Comparison of ENCODE assay signal across 1 cellular context in genomic region chr9:104915739-104916138, GRCh38.
TF ChIP-seq lines count a peak whose summit lies in the region.

No MANE protein-coding gene starts in this region.

TF ChIP-seq in WTC11, 78 proteins besides CTCF, POLR2A, EP300 and RAD21 (continued from another document):
- TF ChIP-seq, protein P1, sequence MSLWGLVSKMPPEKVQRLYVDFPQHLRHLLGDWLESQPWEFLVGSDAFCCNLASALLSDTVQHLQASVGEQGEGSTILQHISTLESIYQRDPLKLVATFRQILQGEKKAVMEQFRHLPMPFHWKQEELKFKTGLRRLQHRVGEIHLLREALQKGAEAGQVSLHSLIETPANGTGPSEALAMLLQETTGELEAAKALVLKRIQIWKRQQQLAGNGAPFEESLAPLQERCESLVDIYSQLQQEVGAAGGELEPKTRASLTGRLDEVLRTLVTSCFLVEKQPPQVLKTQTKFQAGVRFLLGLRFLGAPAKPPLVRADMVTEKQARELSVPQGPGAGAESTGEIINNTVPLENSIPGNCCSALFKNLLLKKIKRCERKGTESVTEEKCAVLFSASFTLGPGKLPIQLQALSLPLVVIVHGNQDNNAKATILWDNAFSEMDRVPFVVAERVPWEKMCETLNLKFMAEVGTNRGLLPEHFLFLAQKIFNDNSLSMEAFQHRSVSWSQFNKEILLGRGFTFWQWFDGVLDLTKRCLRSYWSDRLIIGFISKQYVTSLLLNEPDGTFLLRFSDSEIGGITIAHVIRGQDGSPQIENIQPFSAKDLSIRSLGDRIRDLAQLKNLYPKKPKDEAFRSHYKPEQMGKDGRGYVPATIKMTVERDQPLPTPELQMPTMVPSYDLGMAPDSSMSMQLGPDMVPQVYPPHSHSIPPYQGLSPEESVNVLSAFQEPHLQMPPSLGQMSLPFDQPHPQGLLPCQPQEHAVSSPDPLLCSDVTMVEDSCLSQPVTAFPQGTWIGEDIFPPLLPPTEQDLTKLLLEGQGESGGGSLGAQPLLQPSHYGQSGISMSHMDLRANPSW (CRISPR knock-in tag; conservative IDR thresholded peaks at IDR 0.05; ENCODE audit: low read depth), result no peak
- TF ChIP-seq ZNF138 (CRISPR knock-in tag; conservative IDR thresholded peaks at IDR 0.05) (no peak), IRF2 (CRISPR knock-in tag; IDR thresholded peaks at IDR 0.05; ENCODE audit: borderline replicate concordance, low read depth) (no peak), ZNF219 (CRISPR knock-in tag; IDR thresholded peaks at IDR 0.05; ENCODE audit: borderline replicate concordance) (no peak), GABPB1 (CRISPR knock-in tag; IDR thresholded peaks at IDR 0.05) (no peak), USF2 (CRISPR knock-in tag; IDR thresholded peaks at IDR 0.05) (no peak), SMAD3 (CRISPR knock-in tag; IDR thresholded peaks at IDR 0.05; ENCODE audit: borderline replicate concordance) (no peak), TCF7 (CRISPR knock-in tag; IDR thresholded peaks at IDR 0.05; ENCODE audit: low read depth) (no peak)
- TF ChIP-seq, protein P2, sequence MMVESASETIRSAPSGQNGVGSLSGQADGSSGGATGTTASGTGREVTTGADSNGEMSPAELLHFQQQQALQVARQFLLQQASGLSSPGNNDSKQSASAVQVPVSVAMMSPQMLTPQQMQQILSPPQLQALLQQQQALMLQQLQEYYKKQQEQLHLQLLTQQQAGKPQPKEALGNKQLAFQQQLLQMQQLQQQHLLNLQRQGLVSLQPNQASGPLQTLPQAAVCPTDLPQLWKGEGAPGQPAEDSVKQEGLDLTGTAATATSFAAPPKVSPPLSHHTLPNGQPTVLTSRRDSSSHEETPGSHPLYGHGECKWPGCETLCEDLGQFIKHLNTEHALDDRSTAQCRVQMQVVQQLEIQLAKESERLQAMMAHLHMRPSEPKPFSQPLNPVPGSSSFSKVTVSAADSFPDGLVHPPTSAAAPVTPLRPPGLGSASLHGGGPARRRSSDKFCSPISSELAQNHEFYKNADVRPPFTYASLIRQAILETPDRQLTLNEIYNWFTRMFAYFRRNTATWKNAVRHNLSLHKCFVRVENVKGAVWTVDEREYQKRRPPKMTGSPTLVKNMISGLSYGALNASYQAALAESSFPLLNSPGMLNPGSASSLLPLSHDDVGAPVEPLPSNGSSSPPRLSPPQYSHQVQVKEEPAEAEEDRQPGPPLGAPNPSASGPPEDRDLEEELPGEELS (CRISPR knock-in tag; IDR thresholded peaks at IDR 0.05), result no peak
- TF ChIP-seq, protein P3, sequence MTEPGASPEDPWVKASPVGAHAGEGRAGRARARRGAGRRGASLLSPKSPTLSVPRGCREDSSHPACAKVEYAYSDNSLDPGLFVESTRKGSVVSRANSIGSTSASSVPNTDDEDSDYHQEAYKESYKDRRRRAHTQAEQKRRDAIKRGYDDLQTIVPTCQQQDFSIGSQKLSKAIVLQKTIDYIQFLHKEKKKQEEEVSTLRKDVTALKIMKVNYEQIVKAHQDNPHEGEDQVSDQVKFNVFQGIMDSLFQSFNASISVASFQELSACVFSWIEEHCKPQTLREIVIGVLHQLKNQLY (CRISPR knock-in tag; IDR thresholded peaks at IDR 0.05), result no peak
TF ChIP-seq in WTC11: peak in this region for 0.
